ENCODE assay signal across 12 cellular contexts in the genomic region with DNA sequence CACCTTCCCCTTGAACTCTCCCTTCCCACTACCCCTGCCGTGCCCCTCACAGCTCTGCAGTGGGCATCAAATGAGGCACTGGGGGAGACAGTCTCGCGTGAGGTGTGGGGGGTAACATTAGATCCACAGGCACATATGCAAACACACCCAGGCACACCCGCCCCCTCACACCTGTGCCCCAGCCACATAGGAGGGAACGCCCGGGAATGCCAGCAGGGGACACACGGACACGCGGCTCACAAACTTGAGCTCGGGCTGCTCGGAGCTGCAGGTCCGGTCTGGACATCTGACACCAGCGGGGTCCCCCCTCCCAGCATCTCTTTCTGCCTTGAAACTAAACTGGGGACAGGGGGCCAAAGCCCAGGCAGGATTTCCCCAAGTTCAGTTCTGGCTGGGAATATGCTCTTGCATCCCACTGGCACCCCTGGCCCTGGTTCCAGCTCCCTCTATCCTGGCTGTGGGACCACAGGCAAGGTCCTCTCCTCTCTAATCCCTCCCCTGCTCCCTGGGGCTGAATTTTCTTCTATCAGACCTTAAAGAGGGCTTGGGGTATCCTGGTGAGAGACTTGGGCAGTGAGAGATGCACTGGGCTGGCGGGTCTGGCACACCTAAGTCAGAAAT. TPM values are rescaled to one million over a fixed set of nuclear protein-coding genes. Genes with fewer than 3 reads are reported as not detected.
DNase-seq lines count a peak whose midpoint lies in the region; ATAC-seq and TF ChIP-seq lines count a peak whose summit lies in the region.
"Had no signal": no experiment of that assay in that cellular context is flagged by ENCODE, and none has a peak within 500 bp of the region (broad histone marks: within the 10 kb centered on the region; RNA-seq: fewer than 3 reads in every experiment).

No MANE protein-coding gene starts in this region.

- H3K27me3 Mint-ChIP-seq in CD8-positive, alpha-beta T cell (ENCODE audit: low read depth): peaks cover 3% of the 10 kb centered on the region
- peaks cover 3% of the 10 kb centered on the region; the same call in 1 of the 2 replicates for H3K27me3 Mint-ChIP-seq in HFFc6 (ENCODE audit: insufficient read depth)

- H3K9ac ChIP-seq in endocrine pancreas (ENCODE audit: control insufficient read depth, insufficient read depth, low read length): peak overlapping the region; percentile 44

- H3K4me3 Mint-ChIP-seq in CD8-positive, alpha-beta T cell: peak overlapping the region; percentile 59
- H3K4me3 Mint-ChIP-seq in HFFc6: 0 out of 2 replicates have a peak overlapping the region, but pooled peaks have one; percentile 20

- no peak for TF ChIP-seq CTCF in CD8-positive, alpha-beta T cell (IDR thresholded peaks at IDR 0.05)
- TF ChIP-seq CTCF in HFFc6 (IDR thresholded peaks at IDR 0.05): no peak
- TF ChIP-seq CTCF in osteoblast (IDR thresholded peaks at IDR 0.05; ENCODE audit: extremely low read depth, low read depth, low read length): no peak
- no peak for TF ChIP-seq CTCF in adrenal gland (IDR thresholded peaks at IDR 0.05)

- CTCF ChIA-PET in CD8-positive, alpha-beta T cell (lab: Charles Lee): interaction anchor here (0.8 to 4.2 kb wide), 7 partner anchors 9 to 429 kb away, joined by 3 to 35 read pairs (median 3); no protein-coding TSS in a partner anchor

- no peaks in the 10 kb centered on the region for H4K20me1 ChIP-seq in osteoblast (ENCODE audit: insufficient read depth, low read length)

- no peak overlapping the region for H3K4me3 ChIP-seq in CD8-positive, alpha-beta T cell (ENCODE audit: low read depth, low read length)
- H3K4me3 ChIP-seq in endocrine pancreas (ENCODE audit: control insufficient read depth, insufficient read depth, low read length): no peak overlapping the region
- no peak overlapping the region for H3K4me3 ChIP-seq in osteoblast (ENCODE audit: insufficient read depth, low read length)
- H3K4me3 ChIP-seq in adrenal gland: no peak overlapping the region

- no peaks in the 10 kb centered on the region for H3K9me3 ChIP-seq in CD8-positive, alpha-beta T cell (ENCODE audit: low read length)
- H3K9me3 ChIP-seq in endocrine pancreas (ENCODE audit: control insufficient read depth, low read length) (no peaks in the 10 kb centered on the region), osteoblast (ENCODE audit: low read depth, low read length) (no peaks in the 10 kb centered on the region), adrenal gland (replicated peaks in 1 of 3) (no peaks in the 10 kb centered on the region)
- H3K9me3 ChIP-seq: Caco-2, upper lobe of left lung had no signal

- H3K4me1 Mint-ChIP-seq in CD8-positive, alpha-beta T cell (ENCODE audit: low read depth): peaks cover 6% of the 10 kb centered on the region
- H3K4me1 Mint-ChIP-seq in HFFc6 (ENCODE audit: low read depth): no peaks in the 10 kb centered on the region; the same call in 1 of the 2 replicates

- peaks cover 5% of the 10 kb centered on the region for H3K4me1 ChIP-seq in CD8-positive, alpha-beta T cell (ENCODE audit: insufficient read depth, low read length)
- H3K4me1 ChIP-seq in endocrine pancreas (ENCODE audit: control insufficient read depth, insufficient read depth, low read length): no peaks in the 10 kb centered on the region
- peaks cover 21% of the 10 kb centered on the region for H3K4me1 ChIP-seq in osteoblast (ENCODE audit: insufficient read depth, low read length)
- peaks cover 0 to 10% of the 10 kb centered on the region in 2 donors for H3K4me1 ChIP-seq in adrenal gland (replicated peaks in 1 of 2)

- no peak overlapping the region for H3K27ac Mint-ChIP-seq in CD8-positive, alpha-beta T cell
- peak overlapping the region; percentile 87; the same call in 1 of the 2 replicates for H3K27ac Mint-ChIP-seq in HFFc6

- TF ChIP-seq POLR2A in adrenal gland (IDR thresholded peaks at IDR 0.05): no peak

- H3K4me2 ChIP-seq in osteoblast (ENCODE audit: insufficient read depth, low read length): peak overlapping the region; percentile 88

- POLR2A ChIA-PET in CD8-positive, alpha-beta T cell (lab: Charles Lee): interaction anchor here (1.6 kb wide), 1 partner anchor 365 kb away, joined by 5 read pairs; no protein-coding TSS in a partner anchor

- H3K36me3 ChIP-seq in CD8-positive, alpha-beta T cell (ENCODE audit: insufficient read depth, low read length): no peaks in the 10 kb centered on the region
- H3K36me3 ChIP-seq in endocrine pancreas (ENCODE audit: control insufficient read depth, insufficient read depth, low read length) (no peaks in the 10 kb centered on the region), osteoblast (ENCODE audit: insufficient read depth, low read length) (no peaks in the 10 kb centered on the region), adrenal gland (replicated peaks in 1 of 2) (no peaks in the 10 kb centered on the region)
- H3K36me3 ChIP-seq: upper lobe of left lung had no signal

- intact Hi-C loops in CD8-positive, alpha-beta T cell (cut with DNase I, micrococcal nuclease): loop anchor here (5.0 kb wide), 2 partner anchors 285 to 690 kb away; partner anchors contain the start of gene SSBP3 (in 1 of the 2)
- intact Hi-C loops in adrenal gland (cut with DNase I): loop anchor here (5.0 to 10.0 kb wide), 3 partner anchors 153 to 370 kb away; partner anchors contain the start of gene SSBP3 (in 1 of the 2)

- H3K36me3 Mint-ChIP-seq in CD8-positive, alpha-beta T cell: no peaks in the 10 kb centered on the region
- H3K36me3 Mint-ChIP-seq in HFFc6 (ENCODE audit: low read depth): no peaks in the 10 kb centered on the region

- no peak for ATAC-seq in CD8-positive, alpha-beta T cell

- DNase-seq in CD8-positive, alpha-beta T cell: no peak
- DNase-seq in HFFc6: no peak
- DNase-seq in osteoblast (ENCODE audit: insufficient read length, low spot score, missing footprints): peak; percentile 69
- no peak for DNase-seq in adrenal gland
- no peak for DNase-seq in LoVo (ENCODE audit: low spot score)
- DNase-seq in activated T-cell treated with anti-CD3 and anti-CD28 coated beads for 4 hours: no peak
- DNase-seq in 8988T: no peak
- DNase-seq: NCI-H1105 had no signal

- 62 to 72% (median 66%) methylated on average over 11 to 14 of the region's 14 CpGs for WGBS in adrenal gland, 4 donors

- H3K9me3 Mint-ChIP-seq in CD8-positive, alpha-beta T cell: no peaks in the 10 kb centered on the region
- H3K9me3 Mint-ChIP-seq in HFFc6: no peaks in the 10 kb centered on the region

- no peaks in the 10 kb centered on the region for H3K79me2 ChIP-seq in osteoblast (ENCODE audit: insufficient read depth, low read length)

- H3K27ac ChIP-seq in CD8-positive, alpha-beta T cell (ENCODE audit: low read depth, low read length): no peak overlapping the region
- peak overlapping the region; percentile 75 for H3K27ac ChIP-seq in osteoblast (ENCODE audit: low read depth, low read length)
- H3K27ac ChIP-seq in adrenal gland: no peak overlapping the region
- H3K27ac ChIP-seq: upper lobe of left lung had no signal

- peak overlapping the region; percentile 91 for H2AFZ ChIP-seq in osteoblast (ENCODE audit: low read length)

- no peaks in the 10 kb centered on the region for H3K27me3 ChIP-seq in CD8-positive, alpha-beta T cell (ENCODE audit: insufficient read depth, low read length)
- H3K27me3 ChIP-seq in endocrine pancreas (ENCODE audit: control insufficient read depth, insufficient read depth, low read length): no peaks in the 10 kb centered on the region
- H3K27me3 ChIP-seq in osteoblast (ENCODE audit: insufficient read depth, low read length): no peaks in the 10 kb centered on the region
- no peaks in the 10 kb centered on the region for H3K27me3 ChIP-seq in adrenal gland
- H3K27me3 ChIP-seq: upper lobe of left lung had no signal

RNA-seq across cellular contexts. Expression of gene CDCP2, which starts 30.6 kb away (rescaled TPM):
- not detected for total RNA-seq in CD8-positive, alpha-beta T cell
- total RNA-seq in HFFc6 (2021; fragmentation: NEBNext Ultra II Directional; extraction: Animal tissue kit (Norgen Biotek cat#: 25700)): not detected
- not detected in 2 replicates for total RNA-seq in osteoblast
- under 1 TPM in 4 of 8 donors, not detected in 4; 0.15 to 0.64 (median 0.26) TPM for total RNA-seq in adrenal gland
- polyA plus RNA-seq in adrenal gland: under 1 TPM in 1 of 3 donors, not detected in 2; 0.05 TPM
- total RNA-seq: Caco-2; T-helper 1 cell treated with Interleukin-12 subunit alpha and Interleukin-12 subunit beta and Interleukin-4 antibody, amounts not matched to agents 30 ng/mL and 1 ng/mL, for 36 hours; upper lobe of left lung had no signal
